Comparison of ENCODE assay signal across 31 cellular contexts in the genomic region with DNA sequence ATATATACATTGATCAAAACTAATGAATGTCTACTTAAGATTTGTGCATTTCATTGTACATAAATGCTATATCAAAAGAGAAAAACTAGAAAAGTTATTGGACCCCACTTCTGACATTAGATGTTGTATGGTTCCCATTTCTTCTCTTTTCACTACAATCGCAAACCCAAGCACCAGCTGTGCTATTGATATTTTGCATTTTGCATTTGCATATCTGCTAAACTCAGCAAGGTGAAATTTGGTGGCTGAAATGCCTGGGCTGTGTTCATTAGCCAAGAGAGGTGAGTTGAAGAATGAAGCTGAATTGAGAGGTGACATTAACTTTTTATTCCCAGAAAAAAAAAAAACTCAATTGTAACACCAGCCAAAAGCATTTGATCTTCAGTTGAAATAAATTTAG.
DNase-seq lines count a peak whose midpoint lies in the region; ATAC-seq, FAIRE-seq and TF ChIP-seq lines count a peak whose summit lies in the region.
"Had no signal": no experiment of that assay in that cellular context is flagged by ENCODE, and none has a peak within 500 bp of the region (broad histone marks: within the 10 kb centered on the region; RNA-seq: fewer than 3 reads in every experiment).

No MANE protein-coding gene starts in this region.

- no peak overlapping the region for H3K14ac ChIP-seq in trophoblast cell (ENCODE audit: low read length)

- H3K27ac ChIP-seq in Karpas-422 (ENCODE audit: low read length) (no peak overlapping the region), thyroid gland (no peak overlapping the region), trophoblast cell (ENCODE audit: low read depth, low read length) (no peak overlapping the region)
- H3K27ac ChIP-seq: colonic mucosa, foreskin keratinocyte, heart right ventricle, neutrophil, PC-9, upper lobe of right lung had no signal

- H3K79me1 ChIP-seq in trophoblast cell (ENCODE audit: low read length), result no peaks in the 10 kb centered on the region

- H2AK5ac ChIP-seq in trophoblast cell (ENCODE audit: low read length), result no peak overlapping the region

- H2AFZ ChIP-seq in Karpas-422 (ENCODE audit: low read length), result no peak overlapping the region
- no peak overlapping the region for H2AFZ ChIP-seq in trophoblast cell (ENCODE audit: insufficient read depth, low read length, poor library complexity)
- H2AFZ ChIP-seq: PC-9 had no signal

- no peak for TF ChIP-seq POLR2A in thyroid gland (IDR thresholded peaks at IDR 0.05)

- H3K36me3 ChIP-seq in Karpas-422 (ENCODE audit: insufficient read depth, low read length) (no peaks in the 10 kb centered on the region), thyroid gland (no peaks in the 10 kb centered on the region), trophoblast cell (ENCODE audit: control insufficient read depth in 1 of 2, insufficient read depth in 2 of 2, low read length in 2 of 2) (no peaks in the 10 kb centered on the region)
- H3K36me3 ChIP-seq: colonic mucosa, heart right ventricle, neutrophil, upper lobe of right lung, WERI-Rb-1 had no signal

- H3K4me2 ChIP-seq in Karpas-422 (ENCODE audit: low read depth, low read length, poor library complexity, severe bottlenecking), result no peak overlapping the region
- no peak overlapping the region for H3K4me2 ChIP-seq in trophoblast cell (ENCODE audit: low read length)
- H3K4me2 ChIP-seq: PC-9 had no signal

- H3K4me3 ChIP-seq in Karpas-422 (ENCODE audit: low read length) (no peak overlapping the region), thyroid gland (replicated peaks in 1 of 3) (no peak overlapping the region), trophoblast cell (ENCODE audit: low read depth, low read length) (no peak overlapping the region)
- H3K4me3 ChIP-seq: colonic mucosa, heart right ventricle, PC-9, upper lobe of right lung had no signal

- H3K9ac ChIP-seq in Karpas-422 (ENCODE audit: low read length), result no peak overlapping the region
- no peak overlapping the region for H3K9ac ChIP-seq in trophoblast cell (ENCODE audit: low read length)

- H4K91ac ChIP-seq in trophoblast cell (ENCODE audit: low read depth, low read length), result no peak overlapping the region

- H3K9me2 ChIP-seq in Karpas-422 (replicated peaks; ENCODE audit: insufficient read depth, low read length), result no peaks in the 10 kb centered on the region

- H3K27me3 ChIP-seq in Karpas-422 (ENCODE audit: low read length) (0 out of 2 replicates have a peak, but pooled peaks cover 2% of the 10 kb centered on the region), thyroid gland (no peaks in the 10 kb centered on the region), trophoblast cell (ENCODE audit: insufficient read depth, low read length) (no peaks in the 10 kb centered on the region)
- H3K27me3 ChIP-seq: colonic mucosa, foreskin keratinocyte, heart right ventricle, neutrophil, upper lobe of right lung had no signal

- 94 to 95% methylated on average over 1 of the region's 1 CpG for WGBS in thyroid gland, 2 donors
- no CpG with 5 or more reads among the region's 1 CpG for WGBS in trophoblast cell (ENCODE audit: extremely low coverage, insufficient coverage, insufficient read length)

- peak; percentile 24 for FAIRE-seq in GM18507 (lab: Jason Lieb, UNC)
- FAIRE-seq: A204.1 had no signal

- H3K9me3 ChIP-seq in Karpas-422 (ENCODE audit: low read length) (no peaks in the 10 kb centered on the region), thyroid gland (no peaks in the 10 kb centered on the region), trophoblast cell (ENCODE audit: insufficient read depth, low read depth, low read length) (no peaks in the 10 kb centered on the region)
- H3K9me3 ChIP-seq: colonic mucosa, neutrophil, upper lobe of right lung had no signal

- ATAC-seq in GM19452 (IDR thresholded peaks at IDR 0.05; ENCODE audit: unreplicated experiment) (peak; percentile 61), HG02678 (IDR thresholded peaks at IDR 0.05; ENCODE audit: unreplicated experiment) (peak; percentile 58)
- ATAC-seq: foreskin keratinocyte, heart right ventricle, left colon, upper lobe of right lung had no signal

- H4K12ac ChIP-seq in trophoblast cell (ENCODE audit: low read depth, low read length), result no peak overlapping the region

- TF ChIP-seq CTCF in thyroid gland (IDR thresholded peaks at IDR 0.05), result no peak

- intact Hi-C loops in thyroid gland (cut with DNase I) (no loop called here), posterior cingulate gyrus (cut with DNase I) (no loop called here)

- no peak overlapping the region for H4K8ac ChIP-seq in trophoblast cell (ENCODE audit: low read depth, low read length)

- DNase-seq in GM18507 (ENCODE audit: extremely low spot score, insufficient read length, low read depth) (no peak), Karpas-422 (peak; percentile 46), activated gamma-delta T cell treated with Interleukin-2 at 50 U/mL for 16 hours (no peak), thyroid gland (no peak), trophoblast cell (no peak), posterior cingulate gyrus (no peak)
- DNase-seq: activated CD4-positive, alpha-beta T cell treated with anti-CD3 and anti-CD28 coated beads, Interleukin-2, amount 10 ng/mL, durations not matched to agents 24 days and 14 days; activated naive CD4-positive, alpha-beta T cell treated with anti-CD3 and anti-CD28 coated beads, Interleukin-2, amount 50 U/mL, for 16 hours; AML-193; amygdala; CD4-positive, alpha-beta memory T cell; colonic mucosa; effector memory CD4-positive, alpha-beta T cell; H9; heart right ventricle; Kasumi-1; left colon; mesenchymal stem cell; NCI-H1092; NCI-H1930; NCI-H345; PC-9; Right ventricle myocardium superior; T-helper 9 cell; upper lobe of right lung; WERI-Rb-1 had no signal

- no peak overlapping the region for H2BK120ac ChIP-seq in trophoblast cell (ENCODE audit: insufficient read depth, low read length, poor library complexity)

- H3K79me2 ChIP-seq in Karpas-422 (ENCODE audit: low read length) (no peaks in the 10 kb centered on the region), trophoblast cell (ENCODE audit: control insufficient read depth, insufficient read depth, low read length, poor library complexity) (no peaks in the 10 kb centered on the region)

- no peak overlapping the region for H3K23ac ChIP-seq in trophoblast cell (ENCODE audit: low read length)

- no peak overlapping the region for H3K18ac ChIP-seq in trophoblast cell (ENCODE audit: low read length)

- H2BK5ac ChIP-seq in trophoblast cell (ENCODE audit: low read depth, low read length, poor library complexity), result no peak overlapping the region

- H3K4ac ChIP-seq in trophoblast cell (ENCODE audit: low read depth, low read length), result no peak overlapping the region

- no peaks in the 10 kb centered on the region for H4K20me1 ChIP-seq in Karpas-422 (ENCODE audit: insufficient read depth, low read depth, low read length)

- H3K4me1 ChIP-seq in Karpas-422 (ENCODE audit: low read length) (peaks cover 7% of the 10 kb centered on the region), thyroid gland (no peaks in the 10 kb centered on the region), trophoblast cell (ENCODE audit: control insufficient read depth in 1 of 2, insufficient read depth in 2 of 2, low read length in 2 of 2) (no peaks in the 10 kb centered on the region)
- H3K4me1 ChIP-seq: colonic mucosa, upper lobe of right lung had no signal

- H2BK12ac ChIP-seq in trophoblast cell (ENCODE audit: low read length), result no peak overlapping the region
